In genomic region chr10:93893646-93894515, GRCh38 we compare ENCODE assay signal across 8 cellular contexts. TPM values are rescaled to one million over a fixed set of nuclear protein-coding genes. Genes with fewer than 3 reads are reported as not detected.
DNase-seq lines count a peak whose midpoint lies in the region; ATAC-seq and TF ChIP-seq lines count a peak whose summit lies in the region.

Gene SLC35G1 (plus strand): TSS chr10:93893978. CDS start chr10:93894034, 56 bp downstream.

- peaks cover 47% of the 10 kb centered on the region for H3K4me1 Mint-ChIP-seq in CD4-positive, alpha-beta T cell (ENCODE audit: low read depth)

- H3K9me3 ChIP-seq in CD4-positive, alpha-beta T cell (ENCODE audit: control insufficient read depth, low read length) = no peaks in the 10 kb centered on the region

- no peak within 1 kb of the TSS for H3K27ac ChIP-seq in CD4-positive, alpha-beta T cell (ENCODE audit: low read depth, low read length)

- TF ChIP-seq CTCF in CD4-positive, alpha-beta T cell (IDR thresholded peaks at IDR 0.05) = no peak
- TF ChIP-seq CTCF in epithelial cell of esophagus (IDR thresholded peaks at IDR 0.05; ENCODE audit: insufficient read depth, low read depth, low read length, missing control alignments) = no peak

- DNase-seq in CD4-positive, alpha-beta T cell = peak; percentile 42 to 76 (median 63)
- DNase-seq in NOMO-1 (lab: John Stamatoyannopoulos, UW; ENCODE audit: unreplicated experiment in 2 of 2) = peak; percentile 42 to 64
- peak; percentile 26 for DNase-seq in activated CD8-positive, alpha-beta memory T cell treated with anti-CD3 and anti-CD28 coated beads, Interleukin-2, amount 50 U/mL, for 24 hours (ENCODE audit: extremely low read depth)
- DNase-seq in epithelial cell of esophagus (ENCODE audit: low read depth) = peak; percentile 63
- DNase-seq in mucosa of gallbladder (ENCODE audit: low spot score) = peak; percentile 48
- peak; percentile 64 for DNase-seq in stimulated activated CD8-positive, alpha-beta memory T cell treated with anti-CD3 and anti-CD28 coated beads, Interleukin-4, amount 100 ng/mL, for 24 hours (ENCODE audit: low read depth)

- H3K4me3 Mint-ChIP-seq in CD4-positive, alpha-beta T cell = peak within 1 kb of the TSS; percentile 91

- H3K27ac Mint-ChIP-seq in CD4-positive, alpha-beta T cell = peak within 1 kb of the TSS; percentile 73

- peaks cover 19% of the 10 kb centered on the region for H3K36me3 Mint-ChIP-seq in CD4-positive, alpha-beta T cell (ENCODE audit: low read depth)

- intact Hi-C loops in CD4-positive, alpha-beta T cell (cut with DNase I, micrococcal nuclease) = loop anchor here in 1 of 2 experiments (5.0 kb wide), 2 partner anchors 192 to 468 kb away; partner anchors contain the start of genes FRA10AC1 and NOC3L

- no peaks in the 10 kb centered on the region for H3K27me3 ChIP-seq in CD4-positive, alpha-beta T cell (ENCODE audit: control insufficient read depth, insufficient read depth, low read length)

- H3K27me3 Mint-ChIP-seq in CD4-positive, alpha-beta T cell = peaks cover 8% of the 10 kb centered on the region

- no peaks in the 10 kb centered on the region for H3K9me3 Mint-ChIP-seq in CD4-positive, alpha-beta T cell

- CTCF ChIA-PET in CD4-positive, alpha-beta T cell (lab: Charles Lee) = no interaction called here

- POLR2A ChIA-PET in CD4-positive, alpha-beta T cell (lab: Charles Lee) = interaction anchor here (0.8 to 1.5 kb wide), 4 partner anchors 10 to 190 kb away, joined by 3 to 7 read pairs (median 4); no protein-coding TSS in a partner anchor

- H3K4me3 ChIP-seq in epithelial cell of esophagus (ENCODE audit: low read length) = peak within 1 kb of the TSS; percentile 57

- ATAC-seq in CD4-positive, alpha-beta T cell (ENCODE audit: poor library complexity) = peak; percentile 91
- ATAC-seq in GM19328 (IDR thresholded peaks at IDR 0.05; ENCODE audit: unreplicated experiment) = peak; percentile 92
- ATAC-seq in HG03442 (IDR thresholded peaks at IDR 0.05; ENCODE audit: unreplicated experiment) = peak; percentile 85

RNA-seq across cellular contexts. Expression of gene SLC35G1, which starts in this region (rescaled TPM):
- total RNA-seq in CD4-positive, alpha-beta T cell = 1 to 10 TPM; 2.9 to 3.1 TPM
- total RNA-seq in mucosa of gallbladder = 1.6 TPM
